Comparison of ENCODE assay signal across 7 cellular contexts in genomic region chr10:30696416-30697185, GRCh38.
DNase-seq lines count a peak whose midpoint lies in the region; ATAC-seq, FAIRE-seq and TF ChIP-seq lines count a peak whose summit lies in the region.
"Not testable (repeated sequence)": the region's sequence is repeated elsewhere in the genome, so short reads cannot be mapped to it uniquely, and the experiment has no call there.

No MANE protein-coding gene starts in this region.

- H3K27me3 Mint-ChIP-seq in activated CD8-positive, alpha-beta memory T cell treated with anti-CD3 and anti-CD28 coated beads, Interleukin-2, amount 10 ng/mL, durations not matched to agents 7 days and 5 days, result not testable (repeated sequence)

- not testable (repeated sequence) for H3F3A ChIP-seq in SK-N-SH (replicated peaks; ENCODE audit: insufficient read depth)

- not testable (repeated sequence) for H2BK120ac ChIP-seq in IMR-90 (ENCODE audit: low read depth, low read length)
- peak overlapping the region; percentile 2 for H2BK120ac ChIP-seq in trophoblast cell (ENCODE audit: insufficient read depth, low read length, poor library complexity)

- not testable (repeated sequence) for H2AK9ac ChIP-seq in IMR-90 (replicated peaks; ENCODE audit: low read depth, low read length, poor library complexity)

- dilution Hi-C loops in IMR-90 (cut with HindIII; ENCODE audit: low sequenced_read_pairs, unreplicated experiment), result not testable (repeated sequence)

- not testable (repeated sequence) for H3K4me1 ChIP-seq in IMR-90 (ENCODE audit: control insufficient read depth, insufficient read depth, low read length); SK-N-SH (ENCODE audit: control insufficient read depth in 1 of 2, insufficient read depth in 2 of 2, low read depth in 1 of 2, low read length in 1 of 2); GM12878 (ENCODE audit: control insufficient read depth, insufficient read depth, low read length); foreskin keratinocyte; trophoblast cell (ENCODE audit: control insufficient read depth in 1 of 2, insufficient read depth in 2 of 2, low read length in 2 of 2)

- ATAC-seq in IMR-90 (ENCODE audit: low read depth); activated CD8-positive, alpha-beta memory T cell treated with anti-CD3 and anti-CD28 coated beads, Interleukin-2, amount 10 ng/mL, durations not matched to agents 7 days and 5 days; foreskin keratinocyte: not testable (repeated sequence)
- ATAC-seq in GM12878, result peak; percentile 12; the same call in 2 of the 3 replicates

- not testable (repeated sequence) for H3K14ac ChIP-seq in IMR-90 (replicated peaks; ENCODE audit: low read depth, low read length); trophoblast cell (ENCODE audit: low read length)

- H2BK12ac ChIP-seq in trophoblast cell (ENCODE audit: low read length), result peak overlapping the region; percentile 33

- not testable (repeated sequence) for H3K9me3 ChIP-seq in IMR-90 (ENCODE audit: control insufficient read depth, insufficient read depth, low read length); SK-N-SH; GM12878 (replicated peaks; ENCODE audit: control insufficient read depth, insufficient read depth, low read length); trophoblast cell (ENCODE audit: insufficient read depth, low read depth, low read length)

- WGBS in IMR-90 (ENCODE audit: extremely low coverage in 2 of 2, insufficient read length in 1 of 2), 2 experiments, result no CpG with 5 or more reads among the region's 10 CpGs
- 87% methylated on average over 7 of the region's 10 CpGs for WGBS in SK-N-SH (ENCODE audit: low lambda C conversion rate)
- 64% methylated on average over 8 of the region's 10 CpGs for WGBS in GM12878 (ENCODE audit: insufficient coverage, insufficient replicate concordance, low lambda C conversion rate, missing lambda C conversion rate)
- no CpG with 5 or more reads among the region's 10 CpGs for WGBS in trophoblast cell (ENCODE audit: extremely low coverage, insufficient coverage, insufficient read length)

- H2BK5ac ChIP-seq in IMR-90 (ENCODE audit: low read depth, low read length, poor library complexity, severe bottlenecking); trophoblast cell (ENCODE audit: low read depth, low read length, poor library complexity): not testable (repeated sequence)

- H2BK15ac ChIP-seq in IMR-90 (ENCODE audit: low read depth, low read length), result not testable (repeated sequence)

- not testable (repeated sequence) for H4K20me1 ChIP-seq in IMR-90 (ENCODE audit: insufficient read depth, low read length); SK-N-SH (ENCODE audit: insufficient read depth); GM12878 (ENCODE audit: control insufficient read depth, insufficient read depth)

- TF ChIP-seq RAD21 in IMR-90 (IDR thresholded peaks at IDR 0.05; ENCODE audit: low read length); SK-N-SH (IDR thresholded peaks at IDR 0.05; ENCODE audit: low read length); GM12878 (IDR thresholded peaks at IDR 0.05; ENCODE audit: insufficient read depth, low read depth, low read length): not testable (repeated sequence)

- not testable (repeated sequence) for H3K4me2 ChIP-seq in IMR-90 (ENCODE audit: low read depth, low read length); SK-N-SH; GM12878 (ENCODE audit: control insufficient read depth, insufficient read depth); trophoblast cell (ENCODE audit: low read length)

- not testable (repeated sequence) for H3K79me1 ChIP-seq in IMR-90 (ENCODE audit: low read depth in 1 of 2, low read length in 2 of 2); trophoblast cell (ENCODE audit: low read length)

- in situ Hi-C loops in IMR-90 (cut with MboI; ENCODE audit: low sequenced_read_pairs); GM12878 (cut with MboI): not testable (repeated sequence)

- not testable (repeated sequence) for H4K12ac ChIP-seq in trophoblast cell (ENCODE audit: low read depth, low read length)

- not testable (repeated sequence) for H3K9me1 ChIP-seq in IMR-90 (ENCODE audit: insufficient read depth, low read length)

- SMC1A ChIA-PET in GM12878 (lab: Charles Lee; ENCODE audit: uncharacterized antibody, unreplicated experiment), result interaction anchor here (0.8 to 2.9 kb wide), 5 partner anchors 9 to 87 kb away, joined by 3 to 18 read pairs (median 5); no protein-coding TSS in a partner anchor

- not testable (repeated sequence) for H3K9me2 ChIP-seq in SK-N-SH

- peaks cover 76% of the 10 kb centered on the region for H3K4me1 Mint-ChIP-seq in activated CD8-positive, alpha-beta memory T cell treated with anti-CD3 and anti-CD28 coated beads, Interleukin-2, amount 10 ng/mL, durations not matched to agents 7 days and 5 days

- H3K36me3 Mint-ChIP-seq in activated CD8-positive, alpha-beta memory T cell treated with anti-CD3 and anti-CD28 coated beads, Interleukin-2, amount 10 ng/mL, durations not matched to agents 7 days and 5 days, result peaks cover 29% of the 10 kb centered on the region

- not testable (repeated sequence) for H3K9me3 Mint-ChIP-seq in activated CD8-positive, alpha-beta memory T cell treated with anti-CD3 and anti-CD28 coated beads, Interleukin-2, amount 10 ng/mL, durations not matched to agents 7 days and 5 days (ENCODE audit: low read depth)

- POLR2A ChIA-PET in IMR-90 (lab: Charles Lee; ENCODE audit: unreplicated experiment), result not testable (repeated sequence)
- POLR2A ChIA-PET in SK-N-SH (lab: Yijun Ruan, JAX) (interaction anchor here (0.6 kb wide), 1 partner anchor 779 kb away, joined by 3 read pairs; no protein-coding TSS in a partner anchor), GM12878 (lab: Charles Lee) (interaction anchor here (0.8 kb wide), 1 partner anchor 1233 kb away, joined by 3 read pairs; no protein-coding TSS in a partner anchor)

- H3K27ac ChIP-seq in IMR-90 (ENCODE audit: insufficient read depth, low read length); SK-N-SH (ENCODE audit: low read depth in 2 of 2, low read length in 1 of 2); GM12878 (ENCODE audit: control insufficient read depth, insufficient read depth); trophoblast cell (ENCODE audit: low read depth, low read length): not testable (repeated sequence)
- H3K27ac ChIP-seq in foreskin keratinocyte, result peak overlapping the region; percentile 75

- not testable (repeated sequence) for H2AFZ ChIP-seq in IMR-90 (replicated peaks; ENCODE audit: low read length, poor library complexity); SK-N-SH (ENCODE audit: low read depth); GM12878 (ENCODE audit: control insufficient read depth, low read depth, low read length); trophoblast cell (ENCODE audit: insufficient read depth, low read length, poor library complexity)

- TF ChIP-seq POLR2A in IMR-90 (IDR thresholded peaks at IDR 0.05; ENCODE audit: low read depth, low read length); GM12878 (IDR thresholded peaks at IDR 0.05; ENCODE audit: low read depth, low read length): not testable (repeated sequence)

- DNase-seq in GM06990 (ENCODE audit: extremely low read depth, insufficient read length); IMR-90; SK-N-SH; GM12878 (ENCODE audit: low read depth, low spot score); foreskin keratinocyte; trophoblast cell: not testable (repeated sequence)
- peak; percentile 38 for DNase-seq in activated CD8-positive, alpha-beta memory T cell treated with anti-CD3 and anti-CD28 coated beads, Interleukin-2, amount 10 ng/mL, durations not matched to agents 7 days and 5 days

- FAIRE-seq in GM12878 (lab: Jason Lieb, UNC), result not testable (repeated sequence)

- H3K4me3 ChIP-seq in GM06990 (replicated peaks; ENCODE audit: low read depth, low read length); IMR-90 (ENCODE audit: insufficient read depth, low read depth, low read length); SK-N-SH (ENCODE audit: low read depth in 2 of 2, low read length in 1 of 2); GM12878; trophoblast cell (ENCODE audit: low read depth, low read length): not testable (repeated sequence)

- not testable (repeated sequence) for H3K56ac ChIP-seq in IMR-90 (ENCODE audit: extremely low read depth, insufficient read depth, low read length)

- H2AK5ac ChIP-seq in IMR-90 (ENCODE audit: low read depth, low read length), result 0 out of 2 replicates have a peak overlapping the region, but pooled peaks have one; percentile 4
- H2AK5ac ChIP-seq in trophoblast cell (ENCODE audit: low read length), result not testable (repeated sequence)

- peak overlapping the region; percentile 88 for H3K27ac Mint-ChIP-seq in activated CD8-positive, alpha-beta memory T cell treated with anti-CD3 and anti-CD28 coated beads, Interleukin-2, amount 10 ng/mL, durations not matched to agents 7 days and 5 days

- H3K36me3 ChIP-seq in GM06990 (ENCODE audit: control insufficient read depth, insufficient read depth, low read length); IMR-90 (ENCODE audit: control insufficient read depth, insufficient read depth, low read length); SK-N-SH (replicated peaks in 1 of 2; ENCODE audit: control insufficient read depth in 1 of 2, insufficient read depth in 2 of 2, low read length in 1 of 2); GM12878 (ENCODE audit: control insufficient read depth in 2 of 2, insufficient read depth in 2 of 2, low read length in 1 of 2); trophoblast cell (ENCODE audit: control insufficient read depth in 1 of 2, insufficient read depth in 2 of 2, low read length in 2 of 2): not testable (repeated sequence)

- TF ChIP-seq CTCF in GM06990 (IDR thresholded peaks at IDR 0.05; ENCODE audit: insufficient read depth, low read length, poor library complexity, severe bottlenecking) (peak; percentile 12), SK-N-SH (IDR thresholded peaks at IDR 0.05) (peak; percentile 35), foreskin keratinocyte (conservative IDR thresholded peaks at IDR 0.05) (peak; percentile 36)
- not testable (repeated sequence) for TF ChIP-seq CTCF in IMR-90 (conservative IDR thresholded peaks at IDR 0.05; ENCODE audit: low read depth, low read length); GM12878 (IDR thresholded peaks at IDR 0.05 in 2 of 3, conservative IDR thresholded peaks at IDR 0.05 in 1 of 3; ENCODE audit: control insufficient read depth in 2 of 3, extremely low read depth in 1 of 3, insufficient read depth in 1 of 3, low read depth in 3 of 3, low read length in 3 of 3)

- H4K5ac ChIP-seq in IMR-90 (ENCODE audit: low read depth, low read length), result not testable (repeated sequence)

- TF ChIP-seq EP300 in SK-N-SH (IDR thresholded peaks at IDR 0.05; ENCODE audit: borderline replicate concordance in 1 of 2, low read depth in 1 of 2, low read length in 1 of 2); GM12878 (IDR thresholded peaks at IDR 0.05; ENCODE audit: borderline replicate concordance in 1 of 2, control insufficient read depth in 1 of 2, low read depth in 2 of 2, low read length in 2 of 2): not testable (repeated sequence)

- not testable (repeated sequence) for H2BK20ac ChIP-seq in IMR-90 (ENCODE audit: low read depth, low read length)

- not testable (repeated sequence) for H4K91ac ChIP-seq in IMR-90 (ENCODE audit: insufficient read depth, low read depth, low read length)
- H4K91ac ChIP-seq in trophoblast cell (ENCODE audit: low read depth, low read length), result peak overlapping the region; percentile 38

- not testable (repeated sequence) for H3K9ac ChIP-seq in IMR-90 (ENCODE audit: low read depth, low read length); SK-N-SH; GM12878 (ENCODE audit: control insufficient read depth, insufficient read depth, low read length); trophoblast cell (ENCODE audit: low read length)

- not testable (repeated sequence) for H3K79me2 ChIP-seq in SK-N-SH (ENCODE audit: insufficient read depth); GM12878 (ENCODE audit: control insufficient read depth, insufficient read depth, low read length); trophoblast cell (ENCODE audit: control insufficient read depth, insufficient read depth, low read length, poor library complexity)

- H3K23ac ChIP-seq in IMR-90 (ENCODE audit: low read depth, low read length); trophoblast cell (ENCODE audit: low read length): not testable (repeated sequence)

- BruUV-seq in IMR-90 (replicated peaks; lab: Mats Ljungman, UMichigan); GM12878 (replicated peaks; lab: Mats Ljungman, UMichigan): not testable (repeated sequence)

- not testable (repeated sequence) for H3K4ac ChIP-seq in IMR-90 (ENCODE audit: low read depth, low read length); trophoblast cell (ENCODE audit: low read depth, low read length)

- not testable (repeated sequence) for H4K8ac ChIP-seq in IMR-90 (ENCODE audit: low read depth in 2 of 2, low read length in 2 of 2); trophoblast cell (ENCODE audit: low read depth, low read length)

- CTCF ChIA-PET in IMR-90 (lab: Yijun Ruan, JAX), result not testable (repeated sequence)
- CTCF ChIA-PET in SK-N-SH (lab: Yijun Ruan, JAX), result interaction anchor here (0.6 to 3.0 kb wide), 4 partner anchors 8 to 1111 kb away, joined by 3 to 16 read pairs (median 3); no protein-coding TSS in a partner anchor
- CTCF ChIA-PET in activated CD8-positive, alpha-beta memory T cell treated with anti-CD3 and anti-CD28 coated beads, Interleukin-2, amount 10 ng/mL, durations not matched to agents 7 days and 5 days (lab: Charles Lee), result interaction anchor here (0.7 to 3.4 kb wide), 4 partner anchors 9 to 88 kb away, joined by 3 to 36 read pairs (median 10); no protein-coding TSS in a partner anchor
- CTCF ChIA-PET in GM12878 (lab: Yijun Ruan, JAX), result interaction anchor here (1.3 to 3.3 kb wide), 6 partner anchors 9 to 26 kb away, joined by 3 to 34 read pairs (median 5); no protein-coding TSS in a partner anchor

- intact Hi-C loops in IMR-90 (cut with micrococcal nuclease); GM12878 (cut with micrococcal nuclease; ENCODE audit: unreplicated experiment): not testable (repeated sequence)

- not testable (repeated sequence) for H3K27me3 ChIP-seq in GM06990 (replicated peaks; ENCODE audit: control insufficient read depth, insufficient read depth, low read length); IMR-90 (ENCODE audit: control insufficient read depth, insufficient read depth, low read length); SK-N-SH (ENCODE audit: insufficient read depth); GM12878 (replicated peaks in 1 of 2; ENCODE audit: control insufficient read depth in 2 of 2, insufficient read depth in 2 of 2, low read length in 1 of 2); foreskin keratinocyte; trophoblast cell (ENCODE audit: insufficient read depth, low read length)

- RAD21 ChIA-PET in GM12878 (lab: Charles Lee; ENCODE audit: unreplicated experiment), result interaction anchor here (1.1 to 2.4 kb wide), 3 partner anchors 9 to 1111 kb away, joined by 3 to 7 read pairs (median 4); no protein-coding TSS in a partner anchor

- not testable (repeated sequence) for H3K18ac ChIP-seq in IMR-90 (ENCODE audit: low read depth, low read length); trophoblast cell (ENCODE audit: low read length)

- H3K4me3 Mint-ChIP-seq in activated CD8-positive, alpha-beta memory T cell treated with anti-CD3 and anti-CD28 coated beads, Interleukin-2, amount 10 ng/mL, durations not matched to agents 7 days and 5 days, result not testable (repeated sequence)
